1 cellular context compared by ENCODE assay signal in the genomic region with DNA sequence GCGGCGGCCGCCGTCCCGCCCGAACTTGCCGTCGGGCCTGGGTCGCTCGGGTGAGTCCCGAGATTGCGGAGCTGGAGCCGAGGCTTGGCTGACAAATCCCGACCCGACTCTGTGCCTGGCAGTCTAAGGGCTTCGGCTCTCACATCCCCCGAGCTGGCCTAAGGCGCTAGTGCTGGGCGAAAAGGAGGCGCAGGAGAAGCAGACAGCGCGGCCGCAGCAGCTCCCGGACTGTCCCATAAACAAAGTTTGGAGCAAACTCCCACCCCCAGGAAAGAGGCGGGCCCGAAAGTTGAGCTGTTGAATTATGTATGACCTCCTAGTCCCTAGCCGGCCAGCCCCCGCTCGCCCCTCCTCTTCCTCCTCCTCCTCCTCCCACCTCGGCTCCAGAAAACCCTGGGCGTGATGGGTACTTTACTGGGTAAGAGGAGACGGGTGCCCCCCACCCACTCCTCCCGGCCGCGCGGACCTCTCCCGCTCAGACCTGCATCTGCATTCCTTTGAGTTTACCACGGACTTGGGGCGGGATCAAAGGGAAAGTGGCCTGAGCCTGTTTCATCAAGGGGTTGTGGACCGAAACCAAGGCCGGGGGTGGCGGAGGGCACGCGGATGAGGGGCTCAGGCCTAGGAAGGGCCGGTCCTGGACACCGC.
TF ChIP-seq lines count a peak whose summit lies in the region.

A gene (minus strand): TSS at position 230 of the 648 bp plus-strand sequence. CDS start 719 bp downstream, outside the sequence.

TF ChIP-seq in HepG2, 621 proteins besides CTCF, POLR2A, EP300 and RAD21 (continued from another document and continues in another):
- TF ChIP-seq, protein P1, sequence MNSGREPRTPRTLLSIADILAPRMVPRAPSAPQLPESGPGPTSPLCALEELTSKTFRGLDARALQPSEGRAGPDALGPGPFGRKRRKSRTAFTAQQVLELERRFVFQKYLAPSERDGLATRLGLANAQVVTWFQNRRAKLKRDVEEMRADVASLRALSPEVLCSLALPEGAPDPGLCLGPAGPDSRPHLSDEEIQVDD (CRISPR knock-in tag; IDR thresholded peaks at IDR 0.05; ENCODE audit: borderline replicate concordance), result no peak
- TF ChIP-seq, protein P2, sequence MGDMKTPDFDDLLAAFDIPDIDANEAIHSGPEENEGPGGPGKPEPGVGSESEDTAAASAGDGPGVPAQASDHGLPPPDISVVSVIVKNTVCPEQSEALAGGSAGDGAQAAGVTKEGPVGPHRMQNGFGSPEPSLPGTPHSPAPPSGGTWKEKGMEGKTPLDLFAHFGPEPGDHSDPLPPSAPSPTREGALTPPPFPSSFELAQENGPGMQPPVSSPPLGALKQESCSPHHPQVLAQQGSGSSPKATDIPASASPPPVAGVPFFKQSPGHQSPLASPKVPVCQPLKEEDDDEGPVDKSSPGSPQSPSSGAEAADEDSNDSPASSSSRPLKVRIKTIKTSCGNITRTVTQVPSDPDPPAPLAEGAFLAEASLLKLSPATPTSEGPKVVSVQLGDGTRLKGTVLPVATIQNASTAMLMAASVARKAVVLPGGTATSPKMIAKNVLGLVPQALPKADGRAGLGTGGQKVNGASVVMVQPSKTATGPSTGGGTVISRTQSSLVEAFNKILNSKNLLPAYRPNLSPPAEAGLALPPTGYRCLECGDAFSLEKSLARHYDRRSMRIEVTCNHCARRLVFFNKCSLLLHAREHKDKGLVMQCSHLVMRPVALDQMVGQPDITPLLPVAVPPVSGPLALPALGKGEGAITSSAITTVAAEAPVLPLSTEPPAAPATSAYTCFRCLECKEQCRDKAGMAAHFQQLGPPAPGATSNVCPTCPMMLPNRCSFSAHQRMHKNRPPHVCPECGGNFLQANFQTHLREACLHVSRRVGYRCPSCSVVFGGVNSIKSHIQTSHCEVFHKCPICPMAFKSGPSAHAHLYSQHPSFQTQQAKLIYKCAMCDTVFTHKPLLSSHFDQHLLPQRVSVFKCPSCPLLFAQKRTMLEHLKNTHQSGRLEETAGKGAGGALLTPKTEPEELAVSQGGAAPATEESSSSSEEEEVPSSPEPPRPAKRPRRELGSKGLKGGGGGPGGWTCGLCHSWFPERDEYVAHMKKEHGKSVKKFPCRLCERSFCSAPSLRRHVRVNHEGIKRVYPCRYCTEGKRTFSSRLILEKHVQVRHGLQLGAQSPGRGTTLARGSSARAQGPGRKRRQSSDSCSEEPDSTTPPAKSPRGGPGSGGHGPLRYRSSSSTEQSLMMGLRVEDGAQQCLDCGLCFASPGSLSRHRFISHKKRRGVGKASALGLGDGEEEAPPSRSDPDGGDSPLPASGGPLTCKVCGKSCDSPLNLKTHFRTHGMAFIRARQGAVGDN (CRISPR knock-in tag; IDR thresholded peaks at IDR 0.05), result peak; percentile 98
- TF ChIP-seq ZNF460 (CRISPR knock-in tag; IDR thresholded peaks at IDR 0.05; ENCODE audit: borderline replicate concordance) (no peak), TBX3 (IDR thresholded peaks at IDR 0.05; ENCODE audit: borderline replicate concordance) (no peak), BCL6 (CRISPR knock-in tag; IDR thresholded peaks at IDR 0.05) (no peak; the same call in 1 of the 2 replicates), ZBTB8A (CRISPR knock-in tag; IDR thresholded peaks at IDR 0.05; ENCODE audit: borderline replicate concordance, low read depth) (no peak), NFRKB (IDR thresholded peaks at IDR 0.05) (no peak), ERF (CRISPR knock-in tag; IDR thresholded peaks at IDR 0.05) (peak; percentile 78), RARA (CRISPR knock-in tag; IDR thresholded peaks at IDR 0.05) (peak; percentile 41; the same call in 1 of the 2 replicates), NRL (CRISPR knock-in tag; IDR thresholded peaks at IDR 0.05; ENCODE audit: borderline replicate concordance) (no peak; the same call in 1 of the 2 replicates), ZNF776 (CRISPR knock-in tag; IDR thresholded peaks at IDR 0.05) (no peak; the same call in none of the 2 replicates), ZFAT (CRISPR knock-in tag; conservative IDR thresholded peaks at IDR 0.05) (no peak), PTBP1 (IDR thresholded peaks at IDR 0.05; ENCODE audit: low read depth, low read length, poor library complexity, severe bottlenecking) (peak; percentile 20), RBFOX2 (IDR thresholded peaks at IDR 0.05; ENCODE audit: low read depth, low read length) (peak; percentile 81), ZMYM3 (CRISPR knock-in tag; IDR thresholded peaks at IDR 0.05) (no peak), JUN (CRISPR knock-in tag; IDR thresholded peaks at IDR 0.05) (no peak; the same call in 1 of the 2 replicates), ZNF839 (CRISPR knock-in tag; IDR thresholded peaks at IDR 0.05; ENCODE audit: borderline replicate concordance) (no peak), KLF6 (CRISPR knock-in tag; IDR thresholded peaks at IDR 0.05) (no peak), ZBTB42 (CRISPR knock-in tag; IDR thresholded peaks at IDR 0.05) (peak; percentile 69; the same call in 1 of the 2 replicates), RBM22 (optimal IDR thresholded peaks at IDR 0.05; ENCODE audit: low read length) (no peak), MYNN (CRISPR knock-in tag; IDR thresholded peaks at IDR 0.05; ENCODE audit: low read depth) (no peak), SMARCC2 (IDR thresholded peaks at IDR 0.05) (no peak), DMAP1 (CRISPR knock-in tag; IDR thresholded peaks at IDR 0.05) (peak; percentile 83; the same call in 1 of the 2 replicates), ZNF781 (CRISPR knock-in tag; IDR thresholded peaks at IDR 0.05; ENCODE audit: borderline replicate concordance, not compliant biosample characterization) (no peak), CBX2 (IDR thresholded peaks at IDR 0.05; ENCODE audit: low read depth, low read length) (no peak), CBX2 (CRISPR knock-in tag; IDR thresholded peaks at IDR 0.05; ENCODE audit: low read depth) (no peak), GFI1 (CRISPR knock-in tag; IDR thresholded peaks at IDR 0.05; ENCODE audit: borderline replicate concordance) (peak; percentile 76), FOXK1 (CRISPR knock-in tag; IDR thresholded peaks at IDR 0.05; ENCODE audit: borderline replicate concordance, low read depth) (0 out of 2 replicates have a peak, but pooled peaks have one; percentile 53), ZNF615 (CRISPR knock-in tag; IDR thresholded peaks at IDR 0.05; ENCODE audit: borderline replicate concordance) (peak; percentile 92; the same call in 1 of the 2 replicates), SOX13 (IDR thresholded peaks at IDR 0.05) (no peak; the same call in 1 of the 2 replicates), SOX13 (CRISPR knock-in tag; conservative IDR thresholded peaks at IDR 0.05 in 1 of 2, IDR thresholded peaks at IDR 0.05 in 1 of 2) (0 out of 4 replicates have a peak, but pooled peaks of 1 of the 2 experiments have one; percentile 43), GABPB1 (CRISPR knock-in tag; IDR thresholded peaks at IDR 0.05) (peak; percentile 60; the same call in 1 of the 2 replicates), ZNF672 (CRISPR knock-in tag; IDR thresholded peaks at IDR 0.05) (no peak), RORA (CRISPR knock-in tag; IDR thresholded peaks at IDR 0.05) (no peak), ATF7-NPFF (CRISPR knock-in tag; IDR thresholded peaks at IDR 0.05; ENCODE audit: low read depth) (peak; percentile 85), SRSF4 (IDR thresholded peaks at IDR 0.05; ENCODE audit: low read depth, low read length, poor library complexity, severe bottlenecking) (no peak), LCORL (IDR thresholded peaks at IDR 0.05) (no peak), LCORL (CRISPR knock-in tag; IDR thresholded peaks at IDR 0.05) (peak; percentile 70)
- TF ChIP-seq, protein P3, sequence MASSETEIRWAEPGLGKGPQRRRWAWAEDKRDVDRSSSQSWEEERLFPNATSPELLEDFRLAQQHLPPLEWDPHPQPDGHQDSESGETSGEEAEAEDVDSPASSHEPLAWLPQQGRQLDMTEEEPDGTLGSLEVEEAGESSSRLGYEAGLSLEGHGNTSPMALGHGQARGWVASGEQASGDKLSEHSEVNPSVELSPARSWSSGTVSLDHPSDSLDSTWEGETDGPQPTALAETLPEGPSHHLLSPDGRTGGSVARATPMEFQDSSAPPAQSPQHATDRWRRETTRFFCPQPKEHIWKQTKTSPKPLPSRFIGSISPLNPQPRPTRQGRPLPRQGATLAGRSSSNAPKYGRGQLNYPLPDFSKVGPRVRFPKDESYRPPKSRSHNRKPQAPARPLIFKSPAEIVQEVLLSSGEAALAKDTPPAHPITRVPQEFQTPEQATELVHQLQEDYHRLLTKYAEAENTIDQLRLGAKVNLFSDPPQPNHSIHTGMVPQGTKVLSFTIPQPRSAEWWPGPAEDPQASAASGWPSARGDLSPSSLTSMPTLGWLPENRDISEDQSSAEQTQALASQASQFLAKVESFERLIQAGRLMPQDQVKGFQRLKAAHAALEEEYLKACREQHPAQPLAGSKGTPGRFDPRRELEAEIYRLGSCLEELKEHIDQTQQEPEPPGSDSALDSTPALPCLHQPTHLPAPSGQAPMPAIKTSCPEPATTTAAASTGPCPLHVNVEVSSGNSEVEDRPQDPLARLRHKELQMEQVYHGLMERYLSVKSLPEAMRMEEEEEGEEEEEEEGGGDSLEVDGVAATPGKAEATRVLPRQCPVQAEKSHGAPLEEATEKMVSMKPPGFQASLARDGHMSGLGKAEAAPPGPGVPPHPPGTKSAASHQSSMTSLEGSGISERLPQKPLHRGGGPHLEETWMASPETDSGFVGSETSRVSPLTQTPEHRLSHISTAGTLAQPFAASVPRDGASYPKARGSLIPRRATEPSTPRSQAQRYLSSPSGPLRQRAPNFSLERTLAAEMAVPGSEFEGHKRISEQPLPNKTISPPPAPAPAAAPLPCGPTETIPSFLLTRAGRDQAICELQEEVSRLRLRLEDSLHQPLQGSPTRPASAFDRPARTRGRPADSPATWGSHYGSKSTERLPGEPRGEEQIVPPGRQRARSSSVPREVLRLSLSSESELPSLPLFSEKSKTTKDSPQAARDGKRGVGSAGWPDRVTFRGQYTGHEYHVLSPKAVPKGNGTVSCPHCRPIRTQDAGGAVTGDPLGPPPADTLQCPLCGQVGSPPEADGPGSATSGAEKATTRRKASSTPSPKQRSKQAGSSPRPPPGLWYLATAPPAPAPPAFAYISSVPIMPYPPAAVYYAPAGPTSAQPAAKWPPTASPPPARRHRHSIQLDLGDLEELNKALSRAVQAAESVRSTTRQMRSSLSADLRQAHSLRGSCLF (CRISPR knock-in tag; IDR thresholded peaks at IDR 0.05; ENCODE audit: borderline replicate concordance), result no peak
- TF ChIP-seq, protein P4, sequence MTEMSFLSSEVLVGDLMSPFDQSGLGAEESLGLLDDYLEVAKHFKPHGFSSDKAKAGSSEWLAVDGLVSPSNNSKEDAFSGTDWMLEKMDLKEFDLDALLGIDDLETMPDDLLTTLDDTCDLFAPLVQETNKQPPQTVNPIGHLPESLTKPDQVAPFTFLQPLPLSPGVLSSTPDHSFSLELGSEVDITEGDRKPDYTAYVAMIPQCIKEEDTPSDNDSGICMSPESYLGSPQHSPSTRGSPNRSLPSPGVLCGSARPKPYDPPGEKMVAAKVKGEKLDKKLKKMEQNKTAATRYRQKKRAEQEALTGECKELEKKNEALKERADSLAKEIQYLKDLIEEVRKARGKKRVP (CRISPR knock-in tag; IDR thresholded peaks at IDR 0.05), result peak in 1 of 2 experiments; percentile 58; a peak in 1 of 4 replicates
- TF ChIP-seq, protein P5, sequence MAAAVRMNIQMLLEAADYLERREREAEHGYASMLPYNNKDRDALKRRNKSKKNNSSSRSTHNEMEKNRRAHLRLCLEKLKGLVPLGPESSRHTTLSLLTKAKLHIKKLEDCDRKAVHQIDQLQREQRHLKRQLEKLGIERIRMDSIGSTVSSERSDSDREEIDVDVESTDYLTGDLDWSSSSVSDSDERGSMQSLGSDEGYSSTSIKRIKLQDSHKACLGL (CRISPR knock-in tag; IDR thresholded peaks at IDR 0.05), result 0 out of 2 replicates have a peak, but pooled peaks have one; percentile 28
- TF ChIP-seq, protein P6, sequence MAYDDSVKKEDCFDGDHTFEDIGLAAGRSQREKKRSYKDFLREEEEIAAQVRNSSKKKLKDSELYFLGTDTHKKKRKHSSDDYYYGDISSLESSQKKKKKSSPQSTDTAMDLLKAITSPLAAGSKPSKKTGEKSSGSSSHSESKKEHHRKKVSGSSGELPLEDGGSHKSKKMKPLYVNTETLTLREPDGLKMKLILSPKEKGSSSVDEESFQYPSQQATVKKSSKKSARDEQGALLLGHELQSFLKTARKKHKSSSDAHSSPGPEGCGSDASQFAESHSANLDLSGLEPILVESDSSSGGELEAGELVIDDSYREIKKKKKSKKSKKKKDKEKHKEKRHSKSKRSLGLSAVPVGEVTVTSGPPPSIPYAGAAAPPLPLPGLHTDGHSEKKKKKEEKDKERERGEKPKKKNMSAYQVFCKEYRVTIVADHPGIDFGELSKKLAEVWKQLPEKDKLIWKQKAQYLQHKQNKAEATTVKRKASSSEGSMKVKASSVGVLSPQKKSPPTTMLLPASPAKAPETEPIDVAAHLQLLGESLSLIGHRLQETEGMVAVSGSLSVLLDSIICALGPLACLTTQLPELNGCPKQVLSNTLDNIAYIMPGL (CRISPR knock-in tag; IDR thresholded peaks at IDR 0.05; ENCODE audit: borderline replicate concordance in 1 of 2, low read depth in 1 of 2), result peak in 1 of 2 experiments; percentile 92; a peak in 3 of 4 replicates
- TF ChIP-seq, protein P7, sequence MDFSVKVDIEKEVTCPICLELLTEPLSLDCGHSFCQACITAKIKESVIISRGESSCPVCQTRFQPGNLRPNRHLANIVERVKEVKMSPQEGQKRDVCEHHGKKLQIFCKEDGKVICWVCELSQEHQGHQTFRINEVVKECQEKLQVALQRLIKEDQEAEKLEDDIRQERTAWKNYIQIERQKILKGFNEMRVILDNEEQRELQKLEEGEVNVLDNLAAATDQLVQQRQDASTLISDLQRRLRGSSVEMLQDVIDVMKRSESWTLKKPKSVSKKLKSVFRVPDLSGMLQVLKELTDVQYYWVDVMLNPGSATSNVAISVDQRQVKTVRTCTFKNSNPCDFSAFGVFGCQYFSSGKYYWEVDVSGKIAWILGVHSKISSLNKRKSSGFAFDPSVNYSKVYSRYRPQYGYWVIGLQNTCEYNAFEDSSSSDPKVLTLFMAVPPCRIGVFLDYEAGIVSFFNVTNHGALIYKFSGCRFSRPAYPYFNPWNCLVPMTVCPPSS (IDR thresholded peaks at IDR 0.05), result no peak
- TF ChIP-seq, protein P8, sequence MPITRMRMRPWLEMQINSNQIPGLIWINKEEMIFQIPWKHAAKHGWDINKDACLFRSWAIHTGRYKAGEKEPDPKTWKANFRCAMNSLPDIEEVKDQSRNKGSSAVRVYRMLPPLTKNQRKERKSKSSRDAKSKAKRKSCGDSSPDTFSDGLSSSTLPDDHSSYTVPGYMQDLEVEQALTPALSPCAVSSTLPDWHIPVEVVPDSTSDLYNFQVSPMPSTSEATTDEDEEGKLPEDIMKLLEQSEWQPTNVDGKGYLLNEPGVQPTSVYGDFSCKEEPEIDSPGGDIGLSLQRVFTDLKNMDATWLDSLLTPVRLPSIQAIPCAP (CRISPR knock-in tag; IDR thresholded peaks at IDR 0.05; ENCODE audit: low read depth), result no peak
